In genomic region chr20:53652090-53652858, GRCh38 we compare ENCODE assay signal across 1 cellular context.
A peak's percentile ranks its signal among the peaks of the same experiment; 100 is the strongest.
TF ChIP-seq lines count a peak whose summit lies in the region.

No MANE protein-coding gene starts in this region.

TF ChIP-seq in HepG2, 621 proteins besides CTCF, POLR2A, EP300 and RAD21 (continued from another document and continues in another):
- peak; percentile 85 for TF ChIP-seq CSRNP1 (CRISPR knock-in tag; IDR thresholded peaks at IDR 0.05)
- no peak for TF ChIP-seq ZNF20 (CRISPR knock-in tag; IDR thresholded peaks at IDR 0.05)
- peak; percentile 89; the same call in 1 of the 2 replicates for TF ChIP-seq ZNF609 (CRISPR knock-in tag; IDR thresholded peaks at IDR 0.05; ENCODE audit: borderline replicate concordance)
- TF ChIP-seq ZNF264 (CRISPR knock-in tag; IDR thresholded peaks at IDR 0.05), result peak; percentile 83
- peak; percentile 93 for TF ChIP-seq NAIF1 (CRISPR knock-in tag; IDR thresholded peaks at IDR 0.05; ENCODE audit: borderline replicate concordance)
- 0 out of 2 replicates have a peak, but pooled peaks have one; percentile 71 for TF ChIP-seq KMT2B (CRISPR knock-in tag; IDR thresholded peaks at IDR 0.05)
- TF ChIP-seq POLR2G (IDR thresholded peaks at IDR 0.05; ENCODE audit: low read depth, low read length), result peak; percentile 35; the same call in 1 of the 2 replicates
- TF ChIP-seq GATAD2A (CRISPR knock-in tag; IDR thresholded peaks at IDR 0.05), result peak; percentile 99
- TF ChIP-seq SMC3 (IDR thresholded peaks at IDR 0.05; ENCODE audit: low read length), result peak; percentile 42
- TF ChIP-seq ZNF276 (CRISPR knock-in tag; IDR thresholded peaks at IDR 0.05; ENCODE audit: low read depth), result no peak
- TF ChIP-seq JDP2 (CRISPR knock-in tag; IDR thresholded peaks at IDR 0.05; ENCODE audit: borderline replicate concordance), result 0 out of 2 replicates have a peak, but pooled peaks have one; percentile 30
- peak; percentile 80 for TF ChIP-seq THRA (CRISPR knock-in tag; IDR thresholded peaks at IDR 0.05; ENCODE audit: borderline replicate concordance)
- TF ChIP-seq GMEB1 (CRISPR knock-in tag; IDR thresholded peaks at IDR 0.05; ENCODE audit: borderline replicate concordance), result peak; percentile 66; the same call in 1 of the 2 replicates
- TF ChIP-seq ZNF33A (CRISPR knock-in tag; IDR thresholded peaks at IDR 0.05; ENCODE audit: borderline replicate concordance), result peak; percentile 72; the same call in 1 of the 2 replicates
- TF ChIP-seq ZNF318 (CRISPR knock-in tag; IDR thresholded peaks at IDR 0.05), result no peak
- TF ChIP-seq HOXA3 (CRISPR knock-in tag; IDR thresholded peaks at IDR 0.05), result peak; percentile 84
- peak; percentile 57; the same call in 1 of the 2 replicates for TF ChIP-seq FOXO1 (CRISPR knock-in tag; IDR thresholded peaks at IDR 0.05)
- no peak for TF ChIP-seq EED (CRISPR knock-in tag; IDR thresholded peaks at IDR 0.05)
- TF ChIP-seq ZNF678 (CRISPR knock-in tag; IDR thresholded peaks at IDR 0.05), result no peak
- TF ChIP-seq MED8 (CRISPR knock-in tag; IDR thresholded peaks at IDR 0.05; ENCODE audit: insufficient replicate concordance), result peak; percentile 62
- peak; percentile 96 for TF ChIP-seq ZNF317 (CRISPR knock-in tag; IDR thresholded peaks at IDR 0.05)
- TF ChIP-seq HNF4A (CRISPR knock-in tag; IDR thresholded peaks at IDR 0.05), result peak; percentile 98
- peak; percentile 61 for TF ChIP-seq HNF1A (IDR thresholded peaks at IDR 0.05; ENCODE audit: low read depth)
- peak; percentile 87; the same call in 1 of the 2 replicates for TF ChIP-seq HNF1A (CRISPR knock-in tag; IDR thresholded peaks at IDR 0.05; ENCODE audit: borderline replicate concordance)
- TF ChIP-seq GFI1 (CRISPR knock-in tag; IDR thresholded peaks at IDR 0.05; ENCODE audit: borderline replicate concordance), result peak; percentile 88
